Comparison of ENCODE assay signal across 16 cellular contexts in the genomic region with DNA sequence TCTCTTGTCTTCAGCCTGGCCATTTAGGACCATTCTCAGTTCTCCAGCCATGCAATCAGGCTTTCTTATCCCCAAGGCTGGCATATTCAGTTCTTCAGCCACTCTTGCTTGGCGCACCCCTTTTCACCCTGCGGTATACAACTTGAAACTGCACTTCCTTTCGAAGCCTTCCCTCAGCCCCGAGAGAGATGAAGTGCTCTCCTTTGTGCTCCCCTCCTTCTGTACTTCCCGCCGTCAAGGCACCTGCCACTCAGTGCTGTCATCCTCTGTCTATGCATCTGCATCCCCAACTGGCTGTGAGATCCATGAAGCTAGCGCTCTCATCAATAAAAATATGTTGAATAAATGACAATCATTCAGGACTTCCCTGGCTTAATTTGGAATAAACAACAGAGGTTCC. TPM values are rescaled to one million over a fixed set of nuclear protein-coding genes. Genes with fewer than 3 reads are reported as not detected.
DNase-seq lines count a peak whose midpoint lies in the region; ATAC-seq and TF ChIP-seq lines count a peak whose summit lies in the region.
"Had no signal": no experiment of that assay in that cellular context is flagged by ENCODE, and none has a peak within 500 bp of the region (broad histone marks: within the 10 kb centered on the region; RNA-seq: fewer than 3 reads in every experiment).

No MANE protein-coding gene starts in this region.

- no peak for TF ChIP-seq CTCF in omental fat pad (IDR thresholded peaks at IDR 0.05)

- ATAC-seq in GM18519 (IDR thresholded peaks at IDR 0.05; ENCODE audit: low FRiP score, unreplicated experiment): peak; percentile 73
- ATAC-seq in GM19467 (IDR thresholded peaks at IDR 0.05; ENCODE audit: unreplicated experiment): peak; percentile 78
- ATAC-seq in HG03064 (IDR thresholded peaks at IDR 0.05; ENCODE audit: low read depth, unreplicated experiment): peak; percentile 93
- no peak for ATAC-seq in omental fat pad (ENCODE audit: low FRiP score)

- peak overlapping the region; percentile 27 for H3K4me3 Mint-ChIP-seq in T-helper 2 cell treated with Interferon-gamma antibody and Interleukin-4, amounts not matched to agents 5 μg/mL and 100 μg/mL, for 36 hours
- H3K4me3 Mint-ChIP-seq: H9, nephron had no signal

- H3K27ac Mint-ChIP-seq in T-helper 2 cell treated with Interferon-gamma antibody and Interleukin-4, amounts not matched to agents 5 μg/mL and 100 μg/mL, for 36 hours: peak overlapping the region; percentile 43
- H3K27ac Mint-ChIP-seq: H9, T-cell had no signal

- peaks cover 32% of the 10 kb centered on the region for H3K27me3 Mint-ChIP-seq in T-helper 2 cell treated with Interferon-gamma antibody and Interleukin-4, amounts not matched to agents 5 μg/mL and 100 μg/mL, for 36 hours (ENCODE audit: low read depth)

- H3K36me3 Mint-ChIP-seq in T-helper 2 cell treated with Interferon-gamma antibody and Interleukin-4, amounts not matched to agents 5 μg/mL and 100 μg/mL, for 36 hours (ENCODE audit: low read depth): no peaks in the 10 kb centered on the region
- H3K36me3 Mint-ChIP-seq: T-cell had no signal

- DNase-seq in T-helper 2 cell treated with Interferon-gamma antibody and Interleukin-4, amounts not matched to agents 5 μg/mL and 100 μg/mL, for 36 hours (ENCODE audit: low spot score): no peak
- DNase-seq in SIG-M5 (lab: John Stamatoyannopoulos, UW) (no peak), mucosa of gallbladder (ENCODE audit: low spot score) (no peak), foreskin melanocyte (no peak), omental fat pad (ENCODE audit: low spot score) (no peak)
- DNase-seq: activated effector memory CD4-positive, alpha-beta T cell treated with Interleukin-2 at 50 U/mL for 16 hours; effector memory CD4-positive, alpha-beta T cell; H9; MG63; stimulated activated CD4-positive, alpha-beta T cell treated with anti-CD3 and anti-CD28 coated beads, Interleukin-2, amount 100 ng/mL, for 48 hours; T-cell; upper lobe of left lung had no signal

- peaks cover 8% of the 10 kb centered on the region for H3K4me1 Mint-ChIP-seq in T-helper 2 cell treated with Interferon-gamma antibody and Interleukin-4, amounts not matched to agents 5 μg/mL and 100 μg/mL, for 36 hours (ENCODE audit: low read depth)

- no peaks in the 10 kb centered on the region for H3K9me3 Mint-ChIP-seq in T-helper 2 cell treated with Interferon-gamma antibody and Interleukin-4, amounts not matched to agents 5 μg/mL and 100 μg/mL, for 36 hours
- H3K9me3 Mint-ChIP-seq: T-cell had no signal

RNA-seq across cellular contexts. Expression of a gene that starts 45.7 kb away (rescaled TPM):
- not detected for total RNA-seq in mucosa of gallbladder
- under 1 TPM in 1 of 4 donors, not detected in 3; 0.09 TPM for total RNA-seq in omental fat pad
- total RNA-seq: H9, T-cell had no signal
